In the genomic region with DNA sequence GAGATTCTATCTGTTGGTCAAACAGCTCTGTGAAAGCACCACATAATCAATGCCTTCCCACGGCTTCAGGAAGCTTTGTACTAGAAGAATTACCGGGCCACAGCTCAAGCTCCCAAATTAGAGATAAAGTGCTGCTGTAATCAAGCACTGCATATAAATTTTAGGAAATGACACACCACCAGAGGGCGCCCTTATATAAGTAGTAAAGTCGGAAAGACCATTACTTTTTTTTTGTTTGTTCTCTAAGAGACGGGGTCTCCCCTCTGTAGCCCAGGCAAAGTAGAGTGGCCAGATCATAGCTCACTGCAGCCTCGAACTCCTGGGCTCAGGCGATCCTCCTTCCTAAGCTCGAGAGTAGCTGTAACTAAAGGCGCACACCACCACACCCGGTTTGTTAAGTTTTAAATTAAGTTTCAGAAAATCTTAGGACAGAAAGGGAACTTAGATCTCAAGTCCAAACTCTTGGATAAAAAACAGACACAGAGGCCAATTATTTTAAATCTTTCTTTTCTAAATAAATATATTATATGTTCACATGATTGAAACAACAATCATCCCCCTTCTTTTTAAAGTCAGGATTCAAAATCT, we compare ENCODE assay signal across 8 cellular contexts. TPM values are rescaled to one million over a fixed set of nuclear protein-coding genes. Genes with fewer than 3 reads are reported as not detected.
DNase-seq lines count a peak whose midpoint lies in the region; ATAC-seq and TF ChIP-seq lines count a peak whose summit lies in the region.

No MANE protein-coding gene starts in this region.

- peak overlapping the region; percentile 50 to 51 for H3K4me3 Mint-ChIP-seq in activated T-cell treated with anti-CD3 and anti-CD28 coated beads, Interleukin-2, amount 50 U/mL, for 72 hours
- H3K4me3 Mint-ChIP-seq in nephron progenitor cell, result no peak overlapping the region
- H3K4me3 Mint-ChIP-seq in stimulated activated naive CD8-positive, alpha-beta T cell treated with anti-CD3 and anti-CD28 coated beads, Interleukin-15, Interleukin-2, amounts not matched to agents 100 ng/mL and 50 ng/mL, for 24 hours, result peak overlapping the region; percentile 47

- in situ Hi-C loops in GM13977 (cut with MboI; ENCODE audit: low pct_unique_long_range_greater_than_20kb, low sequenced_read_pairs, unreplicated experiment), result no loop called here

- H2AFZ ChIP-seq in Loucy (ENCODE audit: low read length) (peak overlapping the region; percentile 41), fibroblast of lung (ENCODE audit: low read length) (peak overlapping the region; percentile 91)

- H3K4me2 ChIP-seq in Loucy (ENCODE audit: low read depth, low read length, poor library complexity, severe bottlenecking) (no peak overlapping the region), fibroblast of lung (ENCODE audit: extremely low read depth, insufficient read depth, low read length) (peak overlapping the region; percentile 41)

- DNase-seq in GM13977 (ENCODE audit: low spot score) (peak; percentile 57), Peyer's patch (peak; percentile 50 to 93 (median 93)), fibroblast of lung (ENCODE audit: low read depth in 2 of 2) (peak; percentile 65 to 87), nephron progenitor cell (peak; percentile 84)
- peak; percentile 78 to 82 for DNase-seq in activated T-cell treated with anti-CD3 and anti-CD28 coated beads, Interleukin-2, amount 50 U/mL, for 72 hours

- H3K36me3 ChIP-seq in Loucy (ENCODE audit: insufficient read depth, low read length) (no peaks in the 10 kb centered on the region), Peyer's patch (no peaks in the 10 kb centered on the region), fibroblast of lung (ENCODE audit: control insufficient read depth, insufficient read depth, low read length) (no peaks in the 10 kb centered on the region)

- H3K4me3 ChIP-seq in Loucy (ENCODE audit: low read length, poor library complexity, severe bottlenecking) (no peak overlapping the region), Peyer's patch (peak overlapping the region in 1 of 4 donors; percentile 45), fibroblast of lung (replicated peaks in 1 of 4; ENCODE audit: control extremely low read depth in 1 of 4, insufficient read depth in 1 of 4, low read depth in 3 of 4, low read length in 4 of 4) (peak overlapping the region in 3 of 4 experiments; percentile 22 to 33 (median 30))

- no peaks in the 10 kb centered on the region for H3K9me3 ChIP-seq in Loucy (ENCODE audit: insufficient read depth, low read depth, low read length)
- H3K9me3 ChIP-seq in Peyer's patch, result no peaks in the 10 kb centered on the region
- H3K9me3 ChIP-seq in fibroblast of lung (ENCODE audit: control insufficient read depth, insufficient read depth, low read depth, low read length), result no peaks in the 10 kb centered on the region

- no peaks in the 10 kb centered on the region for H3K79me2 ChIP-seq in Loucy (ENCODE audit: insufficient read depth, low read length)
- H3K79me2 ChIP-seq in fibroblast of lung (ENCODE audit: control insufficient read depth, insufficient read depth, low read length), result no peaks in the 10 kb centered on the region

- no peak for TF ChIP-seq POLR2A in Peyer's patch (IDR thresholded peaks at IDR 0.05)

- H3K9me2 ChIP-seq in Loucy (replicated peaks; ENCODE audit: low read depth, low read length), result no peaks in the 10 kb centered on the region

- H4K20me1 ChIP-seq in Loucy (ENCODE audit: insufficient read depth, low read length, poor library complexity, severe bottlenecking) (no peaks in the 10 kb centered on the region), fibroblast of lung (ENCODE audit: control insufficient read depth, extremely low read depth, insufficient read depth, low read length) (no peaks in the 10 kb centered on the region)

- H3K27ac ChIP-seq in Peyer's patch (no peak overlapping the region), fibroblast of lung (ENCODE audit: insufficient read depth, low read length) (no peak overlapping the region)

- no peak overlapping the region for H3K27ac Mint-ChIP-seq in activated T-cell treated with anti-CD3 and anti-CD28 coated beads, Interleukin-2, amount 50 U/mL, for 72 hours
- H3K27ac Mint-ChIP-seq in nephron progenitor cell, result no peak overlapping the region
- peak overlapping the region; percentile 56 for H3K27ac Mint-ChIP-seq in stimulated activated naive CD8-positive, alpha-beta T cell treated with anti-CD3 and anti-CD28 coated beads, Interleukin-15, Interleukin-2, amounts not matched to agents 100 ng/mL and 50 ng/mL, for 24 hours

- peaks cover 16% of the 10 kb centered on the region for H3K4me1 Mint-ChIP-seq in activated T-cell treated with anti-CD3 and anti-CD28 coated beads, Interleukin-2, amount 50 U/mL, for 72 hours (ENCODE audit: low read depth)
- H3K4me1 Mint-ChIP-seq in nephron progenitor cell, result peaks cover 21% of the 10 kb centered on the region
- peaks cover 22% of the 10 kb centered on the region for H3K4me1 Mint-ChIP-seq in stimulated activated naive CD8-positive, alpha-beta T cell treated with anti-CD3 and anti-CD28 coated beads, Interleukin-15, Interleukin-2, amounts not matched to agents 100 ng/mL and 50 ng/mL, for 24 hours (ENCODE audit: low read depth)

- no peaks in the 10 kb centered on the region for H3K4me1 ChIP-seq in Loucy (ENCODE audit: insufficient read depth, low read length, poor library complexity, severe bottlenecking)
- H3K4me1 ChIP-seq in Peyer's patch, result peaks cover 0 to 3% (median 0%) of the 10 kb centered on the region in 4 donors
- H3K4me1 ChIP-seq in fibroblast of lung (ENCODE audit: control insufficient read depth, extremely low read depth, insufficient read depth, low read length), result peaks cover 5% of the 10 kb centered on the region

- H3K36me3 Mint-ChIP-seq in activated T-cell treated with anti-CD3 and anti-CD28 coated beads, Interleukin-2, amount 50 U/mL, for 72 hours (ENCODE audit: insufficient read depth in 2 of 2), result no peaks in the 10 kb centered on the region
- no peaks in the 10 kb centered on the region for H3K36me3 Mint-ChIP-seq in nephron progenitor cell (ENCODE audit: low read depth)
- no peaks in the 10 kb centered on the region for H3K36me3 Mint-ChIP-seq in stimulated activated naive CD8-positive, alpha-beta T cell treated with anti-CD3 and anti-CD28 coated beads, Interleukin-15, Interleukin-2, amounts not matched to agents 100 ng/mL and 50 ng/mL, for 24 hours (ENCODE audit: low read depth)

- H3K9ac ChIP-seq in Loucy (ENCODE audit: low read depth, low read length, poor library complexity, severe bottlenecking) (no peak overlapping the region), fibroblast of lung (ENCODE audit: insufficient read depth, low read length) (no peak overlapping the region)

- no peaks in the 10 kb centered on the region for H3F3A ChIP-seq in Loucy (ENCODE audit: low read depth)

- H3K27me3 Mint-ChIP-seq in activated T-cell treated with anti-CD3 and anti-CD28 coated beads, Interleukin-2, amount 50 U/mL, for 72 hours (ENCODE audit: low read depth), result no peaks in the 10 kb centered on the region
- H3K27me3 Mint-ChIP-seq in nephron progenitor cell (ENCODE audit: low read depth, poor library complexity), result no peaks in the 10 kb centered on the region
- no peaks in the 10 kb centered on the region for H3K27me3 Mint-ChIP-seq in stimulated activated naive CD8-positive, alpha-beta T cell treated with anti-CD3 and anti-CD28 coated beads, Interleukin-15, Interleukin-2, amounts not matched to agents 100 ng/mL and 50 ng/mL, for 24 hours

- TF ChIP-seq CTCF in GM13977 (IDR thresholded peaks at IDR 0.05; ENCODE audit: extremely low read depth, insufficient read depth, missing control alignments) (peak; percentile 62), Loucy (conservative IDR thresholded peaks at IDR 0.05; ENCODE audit: low read length) (peak; percentile 77), Peyer's patch (IDR thresholded peaks at IDR 0.05) (peak; percentile 47 to 82 (median 67)), fibroblast of lung (conservative IDR thresholded peaks at IDR 0.05 in 1 of 2, IDR thresholded peaks at IDR 0.05 in 1 of 2; ENCODE audit: low read depth in 1 of 2, low read length in 2 of 2) (peak; percentile 60 to 62), nephron progenitor cell (IDR thresholded peaks at IDR 0.05) (peak; percentile 73)

- no peaks in the 10 kb centered on the region for H3K9me3 Mint-ChIP-seq in activated T-cell treated with anti-CD3 and anti-CD28 coated beads, Interleukin-2, amount 50 U/mL, for 72 hours
- no peaks in the 10 kb centered on the region for H3K9me3 Mint-ChIP-seq in nephron progenitor cell
- no peaks in the 10 kb centered on the region for H3K9me3 Mint-ChIP-seq in stimulated activated naive CD8-positive, alpha-beta T cell treated with anti-CD3 and anti-CD28 coated beads, Interleukin-15, Interleukin-2, amounts not matched to agents 100 ng/mL and 50 ng/mL, for 24 hours

- H3K27me3 ChIP-seq in Loucy (ENCODE audit: insufficient read depth, low read length, poor library complexity, severe bottlenecking) (no peaks in the 10 kb centered on the region), Peyer's patch (no peaks in the 10 kb centered on the region), fibroblast of lung (ENCODE audit: control insufficient read depth, insufficient read depth, low read length) (no peaks in the 10 kb centered on the region)

- ATAC-seq in activated T-cell treated with anti-CD3 and anti-CD28 coated beads, Interleukin-2, amount 50 U/mL, for 72 hours (replicated peaks in 1 of 2), result peak; percentile 65 to 75
- ATAC-seq in GM21360 (IDR thresholded peaks at IDR 0.05; ENCODE audit: unreplicated experiment), result no peak

RNA-seq across cellular contexts. Expression of a gene that starts 32.6 kb away (rescaled TPM):
- total RNA-seq in Peyer's patch (10 to 100 TPM; 12.5 to 56.9 (median 16.4) TPM), fibroblast of lung (46.5 and 107 TPM in 2 replicates)
- total RNA-seq in activated T-cell treated with anti-CD3 and anti-CD28 coated beads, Interleukin-2, amount 50 U/mL, for 72 hours, result 10 to 100 TPM; 35.3 to 35.9 TPM
- polyA plus RNA-seq in fibroblast of lung, result 134 and 167 TPM in 2 replicates
- 77.0 and 86.8 TPM in 2 replicates for polyA plus RNA-seq in fibroblast of lung (2012)
- polyA minus RNA-seq in fibroblast of lung (ENCODE audit: low replicate concordance), result 16.2 and 18.3 TPM in 2 replicates

RNA-seq across cellular contexts. Expression of a gene that starts 33.9 kb away (rescaled TPM):
- total RNA-seq in Peyer's patch (under 1 TPM in 3 of 4 donors, not detected in 1; 0.27 to 0.83 (median 0.47) TPM), fibroblast of lung (0.26 and 2.3 TPM in 2 replicates)
- 10 to 100 TPM; 15.0 to 19.5 TPM for total RNA-seq in activated T-cell treated with anti-CD3 and anti-CD28 coated beads, Interleukin-2, amount 50 U/mL, for 72 hours
- polyA plus RNA-seq in fibroblast of lung, result 3.0 and 12.2 TPM in 2 replicates
- polyA plus RNA-seq in fibroblast of lung (2012), result 2.4 and 5.6 TPM in 2 replicates
- polyA minus RNA-seq in fibroblast of lung (ENCODE audit: low replicate concordance), result 3.8 and 6.3 TPM in 2 replicates
